2 cellular contexts compared by ENCODE assay signal in the genomic region with DNA sequence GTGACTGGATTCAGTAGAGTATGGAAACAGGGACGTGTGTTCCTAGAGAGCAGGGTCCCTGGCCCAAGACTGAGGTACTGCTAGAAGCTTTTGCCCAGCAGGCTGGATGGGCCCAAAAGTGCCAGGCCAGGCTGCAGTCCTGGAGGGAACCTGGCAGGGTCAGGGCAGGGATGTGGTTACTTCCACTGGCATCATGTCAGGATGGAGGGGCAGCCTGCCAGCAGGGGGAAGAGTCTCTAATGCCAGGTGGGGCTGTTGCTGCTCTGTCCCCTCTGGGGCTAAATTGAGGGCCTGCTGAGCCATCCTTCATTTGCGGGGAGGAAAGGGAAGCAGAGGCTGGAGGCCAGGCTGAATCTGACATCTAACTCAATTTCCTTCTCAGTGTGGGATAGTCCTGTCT.
TF ChIP-seq lines count a peak whose summit lies in the region.

No MANE protein-coding gene starts in this region.

TF ChIP-seq in GM23338, 12 proteins besides CTCF, POLR2A, EP300 and RAD21:
- TF ChIP-seq EZH2phosphoT487 (IDR thresholded peaks at IDR 0.05; ENCODE audit: unreplicated experiment): no peak

TF ChIP-seq in H1, 55 proteins besides CTCF, POLR2A, EP300 and RAD21:
- no peak for TF ChIP-seq ASH2L (IDR thresholded peaks at IDR 0.05; ENCODE audit: low read length)
